14 cellular contexts compared by ENCODE assay signal in genomic region chr1:150387200-150387599, GRCh38. TPM values are rescaled to one million over a fixed set of nuclear protein-coding genes. Genes with fewer than 3 reads are reported as not detected.
DNase-seq lines count a peak whose midpoint lies in the region; ATAC-seq and TF ChIP-seq lines count a peak whose summit lies in the region.
"Had no signal": no experiment of that assay in that cellular context is flagged by ENCODE, and none has a peak within 500 bp of the region (broad histone marks: within the 10 kb centered on the region; RNA-seq: fewer than 3 reads in every experiment).

No MANE protein-coding gene starts in this region.

- ATAC-seq in HG03442 (IDR thresholded peaks at IDR 0.05; ENCODE audit: unreplicated experiment) (no peak), aorta (ENCODE audit: low FRiP score) (no peak)
- ATAC-seq: gastroesophageal sphincter had no signal

- H3K9ac ChIP-seq in liver (ENCODE audit: low read depth in 1 of 2, low read length in 2 of 2): no peak overlapping the region

- no peak overlapping the region for H3K4me3 ChIP-seq in liver (ENCODE audit: low read depth in 1 of 3, low read length in 3 of 3)
- H3K4me3 ChIP-seq in aorta (ENCODE audit: low read length in 2 of 2): no peak overlapping the region
- H3K4me3 ChIP-seq: gastroesophageal sphincter, SJCRH30, transverse colon had no signal

- no peak for TF ChIP-seq RAD21 in liver (IDR thresholded peaks at IDR 0.05)

- H3K36me3 ChIP-seq in liver (ENCODE audit: control insufficient read depth in 4 of 4, insufficient read depth in 3 of 4, low read depth in 1 of 4, low read length in 3 of 4): peaks cover 0 to under 1% (median 0%) of the 10 kb centered on the region in 4 donors
- no peaks in the 10 kb centered on the region for H3K36me3 ChIP-seq in aorta (ENCODE audit: control insufficient read depth in 1 of 2, insufficient read depth in 2 of 2, low read length in 1 of 2)
- H3K36me3 ChIP-seq: gastroesophageal sphincter, SJCRH30, transverse colon had no signal

- no peak for TF ChIP-seq CTCF in liver (IDR thresholded peaks at IDR 0.05; ENCODE audit: low read depth, low read length, missing input control)

- peak overlapping the region; percentile 39 to 42 for H3K27ac ChIP-seq in liver (ENCODE audit: low read depth in 1 of 2, low read length in 2 of 2)
- no peak overlapping the region for H3K27ac ChIP-seq in aorta (ENCODE audit: low read depth in 1 of 2, low read length in 2 of 2)
- H3K27ac ChIP-seq: gastroesophageal sphincter, SJCRH30 had no signal

- DNase-seq in NCI-H1417 (lab: John Stamatoyannopoulos, UW): peak in 2 of 3 experiments; percentile 39 to 53
- DNase-seq in NCI-H1417 treated with DMSO at 0.1 percent for 48 hours (lab: John Stamatoyannopoulos, UW): no peak
- peak; percentile 69 for DNase-seq in DMS53 (lab: John Stamatoyannopoulos, UW)
- DNase-seq in OCI-M1 (lab: John Stamatoyannopoulos, UW): peak; percentile 27
- no peak for DNase-seq in posterior vena cava (ENCODE audit: low spot score)
- no peak for DNase-seq in aorta
- DNase-seq: 8988T; activated T-cell treated with anti-CD3 and anti-CD28 coated beads, Interleukin-2, amount 50 U/mL, for 48 hours; SJCRH30; stimulated activated CD4-positive, alpha-beta T cell treated with anti-CD3 and anti-CD28 coated beads, Interleukin-12 subunit alpha, Interleukin-12 subunit beta, amount 100 ng/mL, for 4 hours; transverse colon had no signal

- no peaks in the 10 kb centered on the region for H3K9me3 ChIP-seq in liver (ENCODE audit: control insufficient read depth in 4 of 4, low read length in 3 of 4)
- no peaks in the 10 kb centered on the region for H3K9me3 ChIP-seq in aorta (ENCODE audit: control insufficient read depth, low read length)
- H3K9me3 ChIP-seq: gastroesophageal sphincter, SJCRH30, transverse colon had no signal

- H3K4me1 ChIP-seq in liver (ENCODE audit: control insufficient read depth in 4 of 4, insufficient read depth in 4 of 4, low read length in 3 of 4) (peaks cover 5 to 31% (median 14%) of the 10 kb centered on the region in 4 donors), aorta (ENCODE audit: control insufficient read depth in 1 of 2, insufficient read depth in 2 of 2, low read length in 2 of 2) (peaks cover 0 to 2% of the 10 kb centered on the region in 2 donors)
- H3K4me1 ChIP-seq: SJCRH30 had no signal

- intact Hi-C loops in posterior vena cava (cut with DNase I): no loop called here
- intact Hi-C loops in aorta (cut with DNase I): no loop called here

- H3K27me3 ChIP-seq in liver (ENCODE audit: control insufficient read depth in 4 of 4, insufficient read depth in 4 of 4, low read length in 3 of 4) (no peaks in the 10 kb centered on the region), aorta (ENCODE audit: control insufficient read depth in 1 of 2, insufficient read depth in 2 of 2, low read length in 1 of 2) (no peaks in the 10 kb centered on the region)
- H3K27me3 ChIP-seq: gastroesophageal sphincter, SJCRH30, transverse colon had no signal

TF ChIP-seq in liver, 16 proteins besides CTCF, POLR2A, EP300 and RAD21:
- TF ChIP-seq RXRA (IDR thresholded peaks at IDR 0.05) (peak; percentile 53 to 54), HNF4A (conservative IDR thresholded peaks at IDR 0.05) (peak; percentile 50 to 63), NR2F2 (IDR thresholded peaks at IDR 0.05) (no peak), SP1 (IDR thresholded peaks at IDR 0.05) (peak; percentile 19), ZBTB33 (IDR thresholded peaks at IDR 0.05) (no peak), HNF4G (IDR thresholded peaks at IDR 0.05) (no peak), YY1 (IDR thresholded peaks at IDR 0.05) (peak; percentile 65), FOXA2 (IDR thresholded peaks at IDR 0.05) (no peak), FOXA1 (IDR thresholded peaks at IDR 0.05) (no peak), JUND (IDR thresholded peaks at IDR 0.05) (peak in 1 of 2 donors; percentile 11)
- TF ChIP-seq, protein P1, sequence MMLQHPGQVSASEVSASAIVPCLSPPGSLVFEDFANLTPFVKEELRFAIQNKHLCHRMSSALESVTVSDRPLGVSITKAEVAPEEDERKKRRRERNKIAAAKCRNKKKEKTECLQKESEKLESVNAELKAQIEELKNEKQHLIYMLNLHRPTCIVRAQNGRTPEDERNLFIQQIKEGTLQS (IDR thresholded peaks at IDR 0.05): no peak
TF ChIP-seq in liver: peak in this region for 5.

RNA-seq across cellular contexts. Expression of gene RPRD2, which starts 23.3 kb away (rescaled TPM):
- total RNA-seq in liver (1 to 10 TPM; 8.8 to 9.7 TPM), posterior vena cava (10 to 100 TPM; 22.4 to 26.2 TPM), aorta (10 to 100 TPM; 27.2 to 30.9 TPM)
- polyA plus RNA-seq in liver (1 to 10 TPM; 5.4 to 7.2 TPM), aorta (10 to 100 TPM in 1 of 2 donors, 1 to 10 TPM in 1; 4.5 to 11.0 TPM)

Comparison
In these comparisons a context has a peak if more than half of its experiments do, and no peak if none do; other contexts are left out.
1. DNase-seq: peak in NCI-H1417 (2 of 3), DMS53 (single experiment) and OCI-M1 (single experiment); none in NCI-H1417 treated with DMSO at 0.1 percent for 48 hours (single experiment), posterior vena cava (single experiment) and aorta (0 of 2).
2. H3K27ac ChIP-seq: peak in liver (2 of 2); none in aorta (0 of 2).